Comparison of ENCODE assay signal across 8 cellular contexts in the genomic region with DNA sequence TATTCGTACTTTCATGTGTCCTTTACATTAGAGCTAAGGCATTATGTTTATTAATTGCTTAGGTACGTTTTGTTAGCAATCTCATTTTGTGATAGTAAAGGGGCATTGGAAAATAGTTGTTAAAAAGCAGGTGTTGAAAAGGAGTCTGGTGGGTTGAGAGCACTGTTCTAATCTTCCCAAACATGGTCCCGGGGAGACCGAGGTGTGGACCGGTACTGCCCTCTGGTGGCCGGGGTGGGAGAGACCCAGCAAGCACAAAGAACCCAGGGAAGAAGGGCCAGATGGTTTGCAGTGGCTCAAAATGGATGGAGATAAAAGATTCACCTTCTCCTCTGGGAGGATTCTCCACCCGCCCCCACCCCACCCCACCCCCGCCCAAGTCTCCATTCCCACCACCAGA. TPM values are rescaled to one million over a fixed set of nuclear protein-coding genes. Genes with fewer than 3 reads are reported as not detected.
DNase-seq lines count a peak whose midpoint lies in the region; ATAC-seq and TF ChIP-seq lines count a peak whose summit lies in the region.

No MANE protein-coding gene starts in this region.

- H3K27ac ChIP-seq in right atrium auricular region (peak overlapping the region; percentile 24 to 51), smooth muscle cell (ENCODE audit: low read depth) (no peak overlapping the region)

- CTCF ChIA-PET in T-cell (lab: Charles Lee), result interaction anchor here (0.6 to 2.9 kb wide), 18 partner anchors 8 to 1629 kb away, joined by 3 to 25 read pairs (median 6); partner anchors contain the start of gene IDNK (in 1 of the 2)

- H3K4me1 Mint-ChIP-seq in T-cell, result peaks cover 0 to 2% (median 0%) of the 10 kb centered on the region in 3 donors
- peaks cover under 1% of the 10 kb centered on the region for H3K4me1 Mint-ChIP-seq in activated naive CD8-positive, alpha-beta T cell treated with anti-CD3 and anti-CD28 coated beads, Interleukin-2, amount 50 U/mL, for 24 hours

- H3K36me3 Mint-ChIP-seq in T-cell, result peaks cover 27% of the 10 kb centered on the region
- H3K36me3 Mint-ChIP-seq in activated naive CD8-positive, alpha-beta T cell treated with anti-CD3 and anti-CD28 coated beads, Interleukin-2, amount 50 U/mL, for 24 hours (ENCODE audit: low read depth), result peaks cover 34% of the 10 kb centered on the region

- H3K9me3 Mint-ChIP-seq in T-cell, result no peaks in the 10 kb centered on the region
- H3K9me3 Mint-ChIP-seq in activated naive CD8-positive, alpha-beta T cell treated with anti-CD3 and anti-CD28 coated beads, Interleukin-2, amount 50 U/mL, for 24 hours, result no peaks in the 10 kb centered on the region

- H3K79me2 ChIP-seq in smooth muscle cell (ENCODE audit: low read depth), result no peaks in the 10 kb centered on the region

- H3K4me2 ChIP-seq in smooth muscle cell, result no peak overlapping the region

- POLR2A ChIA-PET in T-cell (lab: Charles Lee), result interaction anchor here in 1 of 2 donors (0.5 kb wide), 1 partner anchor 56 kb away, joined by 4 read pairs; no protein-coding TSS in a partner anchor

- no peaks in the 10 kb centered on the region for H3K27me3 Mint-ChIP-seq in T-cell
- no peaks in the 10 kb centered on the region for H3K27me3 Mint-ChIP-seq in activated naive CD8-positive, alpha-beta T cell treated with anti-CD3 and anti-CD28 coated beads, Interleukin-2, amount 50 U/mL, for 24 hours

- no peak overlapping the region for H3K4me3 ChIP-seq in Jurkat, Clone E6-1 (ENCODE audit: low read length)
- no peak overlapping the region for H3K4me3 ChIP-seq in right atrium auricular region
- H3K4me3 ChIP-seq in smooth muscle cell, result no peak overlapping the region

- WGBS in smooth muscle cell (ENCODE audit: low lambda C conversion rate), result 40% methylated on average over 8 of the region's 8 CpGs

- H3K36me3 ChIP-seq in right atrium auricular region, result peaks cover 37% of the 10 kb centered on the region
- H3K36me3 ChIP-seq in smooth muscle cell (ENCODE audit: low read depth), result peaks cover 9% of the 10 kb centered on the region

- no peaks in the 10 kb centered on the region for H3K27me3 ChIP-seq in right atrium auricular region
- H3K27me3 ChIP-seq in smooth muscle cell (ENCODE audit: low read depth), result no peaks in the 10 kb centered on the region

- H3K4me1 ChIP-seq in right atrium auricular region, result no peaks in the 10 kb centered on the region
- no peaks in the 10 kb centered on the region for H3K4me1 ChIP-seq in smooth muscle cell (ENCODE audit: low read depth)

- no peak overlapping the region for H3K4me3 Mint-ChIP-seq in T-cell
- H3K4me3 Mint-ChIP-seq in activated naive CD8-positive, alpha-beta T cell treated with anti-CD3 and anti-CD28 coated beads, Interleukin-2, amount 50 U/mL, for 24 hours, result no peak overlapping the region

- no peaks in the 10 kb centered on the region for H3F3A ChIP-seq in smooth muscle cell (ENCODE audit: low read depth)

- no peaks in the 10 kb centered on the region for H4K20me1 ChIP-seq in smooth muscle cell (ENCODE audit: low read depth)

- no peak overlapping the region for H2AFZ ChIP-seq in smooth muscle cell (ENCODE audit: low read depth)

- H3K9ac ChIP-seq in smooth muscle cell (ENCODE audit: low read depth), result no peak overlapping the region

- in situ Hi-C loops in ACHN (cut with HindIII; ENCODE audit: low pct_ligation_motif_present, low pct_unique_long_range_greater_than_20kb, low sequenced_read_pairs), result no loop called here

- TF ChIP-seq CTCF in right atrium auricular region (IDR thresholded peaks at IDR 0.05), result peak; percentile 61 to 82
- TF ChIP-seq CTCF in smooth muscle cell (IDR thresholded peaks at IDR 0.05; ENCODE audit: borderline replicate concordance, insufficient read depth, poor library complexity, severe bottlenecking), result peak; percentile 62

- H3K9me3 ChIP-seq in right atrium auricular region (peaks cover 0 to 5% of the 10 kb centered on the region in 2 donors), smooth muscle cell (replicated peaks; ENCODE audit: low read depth) (no peaks in the 10 kb centered on the region)

- DNase-seq in ACHN (peak; percentile 53), T-cell (peak; percentile 41 to 78 (median 70)), right atrium auricular region (ENCODE audit: low spot score) (peak; percentile 69), smooth muscle cell (lab: John Stamatoyannopoulos, UW; ENCODE audit: unreplicated experiment) (no peak)
- peak; percentile 54 for DNase-seq in Jurkat, Clone E6-1 (ENCODE audit: low read depth, low spot score)
- peak; percentile 78 for DNase-seq in activated naive CD8-positive, alpha-beta T cell treated with anti-CD3 and anti-CD28 coated beads, Interleukin-2, amount 50 U/mL, for 24 hours

- ATAC-seq in GM18867 (IDR thresholded peaks at IDR 0.05; ENCODE audit: unreplicated experiment) (peak; percentile 67), T-cell (replicated peaks in 1 of 4) (peak; percentile 77 to 87 (median 84)), GM18858 (IDR thresholded peaks at IDR 0.05; ENCODE audit: unreplicated experiment) (no peak)
- ATAC-seq in activated naive CD8-positive, alpha-beta T cell treated with anti-CD3 and anti-CD28 coated beads, Interleukin-2, amount 50 U/mL, for 24 hours, result peak; percentile 82

- peak overlapping the region in 1 of 2 donors; percentile 42 for H3K27ac Mint-ChIP-seq in T-cell
- H3K27ac Mint-ChIP-seq in activated naive CD8-positive, alpha-beta T cell treated with anti-CD3 and anti-CD28 coated beads, Interleukin-2, amount 50 U/mL, for 24 hours, result no peak overlapping the region

RNA-seq across cellular contexts. Expression of gene IDNK, which starts 26.1 kb away (rescaled TPM):
- polyA plus RNA-seq in Jurkat, Clone E6-1 (2012; ENCODE audit: insufficient read depth, insufficient read length), result 5.5 TPM
- total RNA-seq in T-cell, result 10 to 100 TPM in 2 of 5 donors, 1 to 10 TPM in 3; 7.0 to 13.5 (median 9.2) TPM
- total RNA-seq in right atrium auricular region, result 1 to 10 TPM; 2.8 to 3.9 TPM
- total RNA-seq in smooth muscle cell, result 0.40 and 1.1 TPM in 2 replicates
- polyA plus RNA-seq in smooth muscle cell, result 2.1 and 4.4 TPM in 2 replicates

RNA-seq across cellular contexts. Expression of gene UBQLN1, which starts 58.7 kb away (rescaled TPM):
- polyA plus RNA-seq in Jurkat, Clone E6-1 (2012; ENCODE audit: insufficient read depth, insufficient read length), result 169 TPM
- total RNA-seq in T-cell (100 to 1,000 TPM in 4 of 5 donors, 10 to 100 TPM in 1; 98.1 to 141 (median 105) TPM), right atrium auricular region (10 to 100 TPM; 85.2 to 89.9 TPM), smooth muscle cell (106 and 116 TPM in 2 replicates)
- 36.2 and 41.8 TPM in 2 replicates for polyA plus RNA-seq in smooth muscle cell
